17 cellular contexts compared by ENCODE assay signal in genomic region chr6:134590449-134590848, GRCh38.
DNase-seq lines count a peak whose midpoint lies in the region; TF ChIP-seq lines count a peak whose summit lies in the region.
"Had no signal": no experiment of that assay in that cellular context is flagged by ENCODE, and none has a peak within 500 bp of the region (broad histone marks: within the 10 kb centered on the region; RNA-seq: fewer than 3 reads in every experiment).

No MANE protein-coding gene starts in this region.

- H3K27me3 Mint-ChIP-seq in activated naive CD4-positive, alpha-beta T cell treated with anti-CD3 and anti-CD28 coated beads for 36 hours (ENCODE audit: low read depth), result no peaks in the 10 kb centered on the region
- H3K27me3 Mint-ChIP-seq: CD4-positive, alpha-beta memory T cell had no signal

- POLR2A ChIA-PET in RWPE1 (lab: Yijun Ruan, JAX; ENCODE audit: low non-redundant PET), result no interaction called here

- peak overlapping the region; percentile 67 for H3K27ac ChIP-seq in RWPE1
- H3K27ac ChIP-seq: VCaP had no signal

- TF ChIP-seq CTCF in RWPE1 (conservative IDR thresholded peaks at IDR 0.05; ENCODE audit: low read depth), result no peak

- H3K36me3 Mint-ChIP-seq in activated naive CD4-positive, alpha-beta T cell treated with anti-CD3 and anti-CD28 coated beads for 36 hours (ENCODE audit: low read depth), result no peaks in the 10 kb centered on the region
- H3K36me3 Mint-ChIP-seq: activated CD8-positive, alpha-beta memory T cell treated with anti-CD3 and anti-CD28 coated beads, Interleukin-2, amount 10 ng/mL, durations not matched to agents 7 days and 5 days; brain; CD4-positive, alpha-beta memory T cell had no signal

- DNase-seq in GM04503 (ENCODE audit: low read depth), result peak; percentile 50
- DNase-seq in RWPE1 (ENCODE audit: low spot score), result no peak
- DNase-seq in fibroblast of gingiva (ENCODE audit: low read depth), result peak; percentile 37
- DNase-seq in stromal cell of bone marrow (ENCODE audit: low read depth), result peak; percentile 31
- no peak for DNase-seq in activated naive CD4-positive, alpha-beta T cell treated with anti-CD3 and anti-CD28 coated beads for 36 hours
- no peak for DNase-seq in activated CD4-positive, alpha-beta T cell treated with anti-CD3 and anti-CD28 coated beads, Interleukin-2, amount 50 U/mL, for 1 hour
- no peak for DNase-seq in dedifferentiated amniotic fluid mesenchymal stem cell (ENCODE audit: extremely low spot score)
- DNase-seq: activated CD8-positive, alpha-beta memory T cell treated with anti-CD3 and anti-CD28 coated beads, Interleukin-2, amount 10 ng/mL, durations not matched to agents 7 days and 5 days; activated gamma-delta T cell treated with Interleukin-2 at 50 U/mL for 16 hours; CD4-positive, alpha-beta memory T cell; endodermal cell; left cardiac atrium; NCI-H1048; NCI-H2171; stimulated activated CD4-positive, alpha-beta T cell treated with anti-CD3 and anti-CD28 coated beads, Interleukin-15, amount 100 ng/mL, for 24 hours had no signal

- H3K27ac Mint-ChIP-seq in activated naive CD4-positive, alpha-beta T cell treated with anti-CD3 and anti-CD28 coated beads for 36 hours, result no peak overlapping the region
- H3K27ac Mint-ChIP-seq: activated CD8-positive, alpha-beta memory T cell treated with anti-CD3 and anti-CD28 coated beads, Interleukin-2, amount 10 ng/mL, durations not matched to agents 7 days and 5 days; brain; endodermal cell had no signal

- H3K4me1 Mint-ChIP-seq in activated naive CD4-positive, alpha-beta T cell treated with anti-CD3 and anti-CD28 coated beads for 36 hours (ENCODE audit: low read depth), result no peaks in the 10 kb centered on the region
- H3K4me1 Mint-ChIP-seq: activated CD8-positive, alpha-beta memory T cell treated with anti-CD3 and anti-CD28 coated beads, Interleukin-2, amount 10 ng/mL, durations not matched to agents 7 days and 5 days had no signal

- no peak overlapping the region for H3K4me3 Mint-ChIP-seq in activated naive CD4-positive, alpha-beta T cell treated with anti-CD3 and anti-CD28 coated beads for 36 hours
- H3K4me3 Mint-ChIP-seq: activated CD8-positive, alpha-beta memory T cell treated with anti-CD3 and anti-CD28 coated beads, Interleukin-2, amount 10 ng/mL, durations not matched to agents 7 days and 5 days; brain; CD4-positive, alpha-beta memory T cell; endodermal cell had no signal

- CTCF ChIA-PET in RWPE1 (lab: Yijun Ruan, JAX), result no interaction called here
- CTCF ChIA-PET in activated naive CD4-positive, alpha-beta T cell treated with anti-CD3 and anti-CD28 coated beads for 36 hours (lab: Charles Lee), result interaction anchor here (0.6 kb wide), 1 partner anchor 209 kb away, joined by 4 read pairs; no protein-coding TSS in a partner anchor

- intact Hi-C loops in activated naive CD4-positive, alpha-beta T cell treated with anti-CD3 and anti-CD28 coated beads for 36 hours (cut with micrococcal nuclease), result no loop called here

- no peaks in the 10 kb centered on the region for H3K9me3 Mint-ChIP-seq in activated naive CD4-positive, alpha-beta T cell treated with anti-CD3 and anti-CD28 coated beads for 36 hours
- H3K9me3 Mint-ChIP-seq: endodermal cell had no signal

Comparison
In these comparisons a context has a peak if more than half of its experiments do, and no peak if none do; other contexts are left out.
1. DNase-seq: peak in GM04503 (single experiment), fibroblast of gingiva (single experiment) and stromal cell of bone marrow (single experiment); none in RWPE1 (single experiment), activated naive CD4-positive, alpha-beta T cell treated with anti-CD3 and anti-CD28 coated beads for 36 hours (single experiment), activated CD4-positive, alpha-beta T cell treated with anti-CD3 and anti-CD28 coated beads, Interleukin-2, amount 50 U/mL, for 1 hour (single experiment) and dedifferentiated amniotic fluid mesenchymal stem cell (single experiment).